ENCODE assay signal across 18 cellular contexts in the genomic region with DNA sequence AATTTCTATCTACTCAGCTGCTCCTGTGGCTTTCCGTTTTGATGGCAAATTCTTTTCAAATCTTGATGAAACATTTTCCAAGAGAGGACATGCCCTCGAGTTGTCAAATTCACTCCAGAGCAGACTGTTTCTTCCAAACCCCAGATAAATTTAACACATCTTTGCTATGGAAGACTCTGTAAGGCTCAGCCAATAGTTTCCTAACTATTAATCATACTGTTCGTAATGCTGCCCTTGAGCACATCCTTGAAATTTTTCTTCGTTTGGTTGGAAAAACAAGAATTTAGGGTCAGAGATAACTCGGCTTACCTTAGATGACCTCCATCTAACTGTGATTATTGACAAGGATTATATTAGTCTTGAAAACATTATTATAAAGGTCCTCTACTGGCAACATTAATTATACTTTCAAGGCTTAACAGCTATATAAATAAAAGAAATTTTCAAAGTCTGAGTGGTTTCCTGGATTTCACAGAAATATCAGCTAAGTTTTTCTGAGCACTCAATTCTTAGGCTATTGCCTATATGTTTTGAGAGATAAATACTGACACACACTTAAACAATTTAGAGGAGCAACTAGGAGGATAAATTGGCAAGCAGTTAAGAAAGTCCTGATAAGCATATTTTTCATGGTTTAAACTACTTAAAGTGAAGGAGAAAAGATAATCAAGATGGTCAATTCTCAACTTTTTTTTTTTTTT. TPM values are rescaled to one million over a fixed set of nuclear protein-coding genes. Genes with fewer than 3 reads are reported as not detected.
"Had no signal": no experiment of that assay in that cellular context is flagged by ENCODE, and none has a peak within 500 bp of the region (broad histone marks: within the 10 kb centered on the region; RNA-seq: fewer than 3 reads in every experiment).

No MANE protein-coding gene starts in this region.

- FAIRE-seq: bronchial epithelial cell, TTC549 had no signal

- H3K79me2 ChIP-seq: hepatocyte, parathyroid adenoma had no signal

- ATAC-seq: gastroesophageal sphincter, T-helper 17 cell had no signal

- H3K4me2 ChIP-seq: hepatocyte had no signal

- H2AFZ ChIP-seq: hepatocyte, parathyroid adenoma had no signal

- H3K9me3 ChIP-seq: esophagus squamous epithelium, gastroesophageal sphincter, thoracic aorta had no signal

- H3K9ac ChIP-seq: parathyroid adenoma had no signal

- H3K4me3 Mint-ChIP-seq: activated naive CD4-positive, alpha-beta T cell treated with anti-CD3 and anti-CD28 coated beads, Interleukin-2, amount 50 U/mL, for 24 hours; mesothelial cell of epicardium; neural crest cell; T-helper 17 cell had no signal

- DNase-seq: activated CD4-positive, alpha-beta T cell treated with anti-CD3 and anti-CD28 coated beads, Interleukin-2, amount 50 U/mL, for 1 hour; activated CD4-positive, CD25-positive, alpha-beta regulatory T cell; anterior cingulate cortex; esophagus squamous epithelium; kidney glomerular epithelial cell; retina; stomach; T-helper 17 cell had no signal

- H3K27ac ChIP-seq: esophagus squamous epithelium, gastroesophageal sphincter, hepatocyte, parathyroid adenoma, skin epidermis, stomach had no signal

- H3K27ac Mint-ChIP-seq: activated naive CD4-positive, alpha-beta T cell treated with anti-CD3 and anti-CD28 coated beads, Interleukin-2, amount 50 U/mL, for 24 hours; mesothelial cell of epicardium; T-helper 17 cell had no signal

- H3K4me1 ChIP-seq: parathyroid adenoma had no signal

- H3K36me3 ChIP-seq: thoracic aorta had no signal

- H3K9me3 Mint-ChIP-seq: activated naive CD4-positive, alpha-beta T cell treated with anti-CD3 and anti-CD28 coated beads, Interleukin-2, amount 50 U/mL, for 24 hours had no signal

- H3K4me3 ChIP-seq: esophagus squamous epithelium, gastroesophageal sphincter, hepatocyte, skin epidermis, stomach, thoracic aorta had no signal

RNA-seq across cellular contexts. Expression of a gene that starts 2.5 kb away (rescaled TPM):
- total RNA-seq: stomach, T-helper 17 cell had no signal
